Comparison of ENCODE assay signal across 24 cellular contexts in the genomic region with DNA sequence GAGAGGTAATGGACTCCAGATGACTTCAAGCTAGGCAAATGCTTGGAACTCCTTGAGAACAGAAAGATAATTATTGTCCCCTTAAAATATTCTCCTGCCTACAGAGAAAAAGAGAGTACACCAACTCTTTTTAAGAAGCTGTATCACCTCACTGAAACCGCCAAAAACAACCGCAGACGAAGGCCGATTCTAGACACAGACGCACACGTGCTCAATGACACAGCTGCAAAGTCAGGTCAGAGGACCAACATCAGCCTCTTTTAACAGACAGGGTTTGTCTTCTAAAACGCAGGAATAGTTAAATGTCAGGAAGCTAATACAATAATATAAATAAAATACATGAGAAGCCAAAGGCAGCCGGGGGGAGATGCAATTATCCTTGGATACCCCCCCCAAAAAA. TPM values are rescaled to one million over a fixed set of nuclear protein-coding genes. Genes with fewer than 3 reads are reported as not detected.
DNase-seq lines count a peak whose midpoint lies in the region; ATAC-seq, FAIRE-seq and TF ChIP-seq lines count a peak whose summit lies in the region.
"Had no signal": no experiment of that assay in that cellular context is flagged by ENCODE, and none has a peak within 500 bp of the region (broad histone marks: within the 10 kb centered on the region; RNA-seq: fewer than 3 reads in every experiment).

No MANE protein-coding gene starts in this region.

- RAD21 ChIA-PET in GM12878 (lab: Charles Lee; ENCODE audit: unreplicated experiment): interaction anchor here (1.2 to 2.7 kb wide), 4 partner anchors 8 to 26 kb away, joined by 3 to 12 read pairs (median 6); no protein-coding TSS in a partner anchor

- H3K79me2 ChIP-seq in GM12878 (ENCODE audit: control insufficient read depth, insufficient read depth, low read length): peaks cover 78% of the 10 kb centered on the region

- no peak for TF ChIP-seq RAD21 in GM12878 (IDR thresholded peaks at IDR 0.05; ENCODE audit: insufficient read depth, low read depth, low read length)

- H3K4me3 Mint-ChIP-seq in stimulated activated naive B cell treated with anti-CD40 and anti-IgM and Interleukin-4, amounts not matched to agents 10 μg/mL and 1 μg/mL and 100 μg/mL, for 72 hours: no peak overlapping the region
- H3K4me3 Mint-ChIP-seq: CD8-positive, alpha-beta T cell had no signal

- H2AFZ ChIP-seq in GM12878 (ENCODE audit: control insufficient read depth, low read depth, low read length): no peak overlapping the region
- H2AFZ ChIP-seq: GM23248 had no signal

- no peak overlapping the region for H3K4me3 ChIP-seq in left ventricle myocardium inferior
- H3K4me3 ChIP-seq in heart left ventricle: no peak overlapping the region
- no peak overlapping the region for H3K4me3 ChIP-seq in GM12878
- no peak overlapping the region for H3K4me3 ChIP-seq in psoas muscle
- H3K4me3 ChIP-seq: BLaER1 treated with 17β-estradiol and CSF1 and Interleukin-3, amounts not matched to agents 10 nM and 100 nM; GM23248; HAP-1 had no signal

- SMC1A ChIA-PET in GM12878 (lab: Charles Lee; ENCODE audit: uncharacterized antibody, unreplicated experiment): interaction anchor here (0.7 to 2.8 kb wide), 10 partner anchors 8 to 29 kb away, joined by 3 to 16 read pairs (median 6); no protein-coding TSS in a partner anchor

- 93 to 97% (median 96%) methylated on average over 8 of the region's 8 CpGs for WGBS in heart left ventricle, 4 donors
- WGBS in GM12878 (ENCODE audit: insufficient coverage, insufficient replicate concordance, low lambda C conversion rate, missing lambda C conversion rate): 98% methylated on average over 8 of the region's 8 CpGs
- WGBS in psoas muscle, 3 donors: 91 to 95% (median 91%) methylated on average over 8 of the region's 8 CpGs

- H3K36me3 ChIP-seq in left ventricle myocardium inferior: peaks cover 73% of the 10 kb centered on the region
- peaks cover 0 to 74% (median 62%) of the 10 kb centered on the region in 9 donors for H3K36me3 ChIP-seq in heart left ventricle
- H3K36me3 ChIP-seq in GM12878 (ENCODE audit: control insufficient read depth in 2 of 2, insufficient read depth in 2 of 2, low read length in 1 of 2): peaks cover 30 to 68% of the 10 kb centered on the region in 2 experiments
- peaks cover 0 to 56% of the 10 kb centered on the region in 2 donors for H3K36me3 ChIP-seq in psoas muscle (ENCODE audit: insufficient read depth in 1 of 2, low read depth in 1 of 2)

- TF ChIP-seq POLR2A in heart left ventricle (IDR thresholded peaks at IDR 0.05) (no peak), GM12878 (IDR thresholded peaks at IDR 0.05; ENCODE audit: low read depth, low read length) (no peak)

- H3K27me3 ChIP-seq in left ventricle myocardium inferior (ENCODE audit: low read depth) (no peaks in the 10 kb centered on the region), heart left ventricle (no peaks in the 10 kb centered on the region), GM12878 (replicated peaks in 1 of 2; ENCODE audit: control insufficient read depth in 2 of 2, insufficient read depth in 2 of 2, low read length in 1 of 2) (no peaks in the 10 kb centered on the region), psoas muscle (ENCODE audit: insufficient read depth in 3 of 3, low read length in 2 of 3) (no peaks in the 10 kb centered on the region)

- peaks cover 3% of the 10 kb centered on the region; the same call in 1 of the 2 replicates for H4K20me1 ChIP-seq in GM12878 (ENCODE audit: control insufficient read depth, insufficient read depth)

- ATAC-seq in heart left ventricle (no peak), GM12878 (no peak), psoas muscle (no peak)
- no peak for ATAC-seq in stimulated activated naive B cell treated with anti-CD40 and anti-IgM and Interleukin-4, amounts not matched to agents 10 μg/mL and 1 μg/mL and 100 μg/mL, for 72 hours (replicated peaks)
- ATAC-seq: CD8-positive, alpha-beta T cell had no signal

- peak overlapping the region; percentile 34 for H3K27ac ChIP-seq in left ventricle myocardium inferior (replicated peaks)
- no peak overlapping the region for H3K27ac ChIP-seq in heart left ventricle
- H3K27ac ChIP-seq in GM12878 (ENCODE audit: control insufficient read depth, insufficient read depth): 0 out of 2 replicates have a peak overlapping the region, but pooled peaks have one; percentile 6
- H3K27ac ChIP-seq in psoas muscle: peak overlapping the region; percentile 95
- H3K27ac ChIP-seq: 22Rv1; BLaER1 treated with 17β-estradiol and CSF1 and Interleukin-3, amounts not matched to agents 10 nM and 100 nM; GM23248 had no signal

- TF ChIP-seq EP300 in GM12878 (IDR thresholded peaks at IDR 0.05; ENCODE audit: borderline replicate concordance in 1 of 2, control insufficient read depth in 1 of 2, low read depth in 2 of 2, low read length in 2 of 2): no peak

- no peak overlapping the region for H3K9ac ChIP-seq in GM12878 (ENCODE audit: control insufficient read depth, insufficient read depth, low read length)
- H3K9ac ChIP-seq: BLaER1 treated with 17β-estradiol and CSF1 and Interleukin-3, amounts not matched to agents 10 nM and 100 nM; GM23248 had no signal

- no peak overlapping the region for H3K4me2 ChIP-seq in GM12878 (ENCODE audit: control insufficient read depth, insufficient read depth)
- H3K4me2 ChIP-seq: BLaER1 treated with 17β-estradiol and CSF1 and Interleukin-3, amounts not matched to agents 10 nM and 100 nM had no signal

- peaks cover 44 to 67% of the 10 kb centered on the region in 2 donors for H3K36me3 Mint-ChIP-seq in stimulated activated naive B cell treated with anti-CD40 and anti-IgM and Interleukin-4, amounts not matched to agents 10 μg/mL and 1 μg/mL and 100 μg/mL, for 72 hours

- TF ChIP-seq CTCF in left ventricle myocardium inferior (IDR thresholded peaks at IDR 0.05; ENCODE audit: borderline replicate concordance) (no peak), heart left ventricle (IDR thresholded peaks at IDR 0.05) (no peak), GM12878 (IDR thresholded peaks at IDR 0.05 in 2 of 3, conservative IDR thresholded peaks at IDR 0.05 in 1 of 3; ENCODE audit: control insufficient read depth in 2 of 3, extremely low read depth in 1 of 3, insufficient read depth in 1 of 3, low read depth in 3 of 3, low read length in 3 of 3) (no peak), psoas muscle (IDR thresholded peaks at IDR 0.05) (no peak)

- no peaks in the 10 kb centered on the region for H3K9me3 Mint-ChIP-seq in stimulated activated naive B cell treated with anti-CD40 and anti-IgM and Interleukin-4, amounts not matched to agents 10 μg/mL and 1 μg/mL and 100 μg/mL, for 72 hours
- H3K9me3 Mint-ChIP-seq: CD8-positive, alpha-beta T cell had no signal

- POLR2A ChIA-PET in GM12878 (lab: Charles Lee): interaction anchor here (0.8 to 12.9 kb wide), 8 partner anchors 9 to 25 kb away, joined by 3 to 253 read pairs (median 5); a partner anchor contains a TSS

- in situ Hi-C loops in GM12878 (cut with MboI): no loop called here

- no peak for FAIRE-seq in GM12878 (lab: Jason Lieb, UNC)
- FAIRE-seq: GM12891, HTR-8/SVneo had no signal

- intact Hi-C loops in left ventricle myocardium inferior (cut with micrococcal nuclease) (no loop called here), heart left ventricle (cut with DNase I) (no loop called here), GM12878 (cut with micrococcal nuclease; ENCODE audit: unreplicated experiment) (no loop called here), psoas muscle (cut with DNase I) (no loop called here)

- H3K4me1 ChIP-seq in left ventricle myocardium inferior (peaks cover 42% of the 10 kb centered on the region), heart left ventricle (peaks cover 0 to 30% (median 16%) of the 10 kb centered on the region in 12 donors), GM12878 (ENCODE audit: control insufficient read depth, insufficient read depth, low read length) (peaks cover 28% of the 10 kb centered on the region), psoas muscle (peaks cover 45% of the 10 kb centered on the region)
- H3K4me1 ChIP-seq: HAP-1 had no signal

- DNase-seq in left ventricle myocardium inferior (no peak), heart left ventricle (no peak), GM12878 (ENCODE audit: low read depth, low spot score) (no peak), psoas muscle (no peak), NOMO-1 treated with DMSO at 0.1 percent for 48 hours (lab: John Stamatoyannopoulos, UW; ENCODE audit: unreplicated experiment) (no peak), SW 1271 (lab: John Stamatoyannopoulos, UW) (no peak)
- no peak for DNase-seq in stimulated activated naive B cell treated with anti-CD40 and anti-IgM and Interleukin-4, amounts not matched to agents 10 μg/mL and 1 μg/mL and 100 μg/mL, for 72 hours
- no peak for DNase-seq in activated naive CD4-positive, alpha-beta T cell treated with Interleukin-2 at 50 U/mL for 16 hours
- DNase-seq: CD8-positive, alpha-beta T cell; COR-L47; DMS 273 treated with DMSO at 0.1 percent for 48 hours; DMS53; DND-41; EL; GM23248; IMR-90 had no signal

- H3K27ac Mint-ChIP-seq in stimulated activated naive B cell treated with anti-CD40 and anti-IgM and Interleukin-4, amounts not matched to agents 10 μg/mL and 1 μg/mL and 100 μg/mL, for 72 hours: peak overlapping the region; percentile 49
- H3K27ac Mint-ChIP-seq: CD8-positive, alpha-beta T cell had no signal

- H3K4me1 Mint-ChIP-seq in stimulated activated naive B cell treated with anti-CD40 and anti-IgM and Interleukin-4, amounts not matched to agents 10 μg/mL and 1 μg/mL and 100 μg/mL, for 72 hours: peaks cover 32 to 63% of the 10 kb centered on the region in 2 donors

- CTCF ChIA-PET in GM12878 (lab: Yijun Ruan, JAX): interaction anchor here (1.8 kb wide), 2 partner anchors 15 to 22 kb away, joined by 7 to 9 read pairs; no protein-coding TSS in a partner anchor

- H3K9me3 ChIP-seq in left ventricle myocardium inferior (replicated peaks) (peaks cover 5% of the 10 kb centered on the region), heart left ventricle (peaks cover 0 to 8% (median 0%) of the 10 kb centered on the region in 12 donors), GM12878 (replicated peaks; ENCODE audit: control insufficient read depth, insufficient read depth, low read length) (no peaks in the 10 kb centered on the region; the same call in 2 of the 3 replicates), psoas muscle (no peaks in the 10 kb centered on the region)
- H3K9me3 ChIP-seq: HAP-1 had no signal

- no peaks in the 10 kb centered on the region for H3K27me3 Mint-ChIP-seq in stimulated activated naive B cell treated with anti-CD40 and anti-IgM and Interleukin-4, amounts not matched to agents 10 μg/mL and 1 μg/mL and 100 μg/mL, for 72 hours

- BruUV-seq in GM12878 (replicated peaks; lab: Mats Ljungman, UMichigan): no TSS peak

RNA-seq across cellular contexts. Expression of a gene that starts 19.0 kb away (rescaled TPM):
- total RNA-seq in left ventricle myocardium inferior (15.4 TPM), heart left ventricle (10 to 100 TPM; 10.5 to 31.5 (median 18.1) TPM), GM12878 (2014; rRNA removed) (46.0 and 49.5 TPM in 2 replicates), GM12878 (2014; rRNA removed; fragmentation: Illumina TruSeq; extraction: Trizol) (36.8 and 37.5 TPM in 2 replicates), GM12878 (2021) (40.3 and 44.5 TPM in 2 replicates), psoas muscle (10 to 100 TPM; 21.9 to 54.0 (median 31.9) TPM)
- polyA plus RNA-seq in heart left ventricle (10 to 100 TPM; 14.1 to 19.8 TPM), GM12878 (2011; rRNA removed) (256 and 257 TPM in 2 replicates), GM12878 (2014; fragmentation: Illumina TruSeq; extraction: Trizol) (36.4 and 44.8 TPM in 2 replicates), GM12878 (2014; fragmentation: Nextera tagmentation; extraction: Ambion mirVana) (10 to 100 TPM; 17.6 to 24.7 TPM), GM12878 (2014; rRNA removed) (36.8 and 41.6 TPM in 2 replicates), GM12878 (2016; fragmentation: Nextera tagmentation; extraction: Ambion mirVana) (10 to 100 TPM; 12.7 to 15.1 TPM), psoas muscle (10 to 100 TPM; 26.9 to 39.7 (median 30.2) TPM)
- 830 and 863 TPM in 2 replicates for total RNA-seq in GM12878 (2013; cell fraction: nucleolus; rRNA removed)
- 45.1 TPM for polyA plus RNA-seq in GM12878 (2011; ENCODE audit: low read depth)
- polyA plus RNA-seq in GM12878 (2011; cell fraction: cytosol; rRNA removed): 161 and 187 TPM in 2 replicates
- 216 and 284 TPM in 2 replicates for polyA plus RNA-seq in GM12878 (2011; cell fraction: nucleus; rRNA removed)
- polyA plus RNA-seq in GM12878 (2012): 58.1 and 84.6 TPM in 2 replicates
- 315 and 350 TPM in 2 replicates for polyA minus RNA-seq in GM12878 (2011; rRNA and poly(A)+ RNA removed)
- polyA minus RNA-seq in GM12878 (2011; cell fraction: cytosol; rRNA and poly(A)+ RNA removed): 107 and 115 TPM in 2 replicates
- polyA minus RNA-seq in GM12878 (2011; cell fraction: nucleus; rRNA and poly(A)+ RNA removed): 222 and 331 TPM in 2 replicates

RNA-seq across cellular contexts. Expression of a gene that starts 48.5 kb away (rescaled TPM):
- total RNA-seq in left ventricle myocardium inferior (11.8 TPM), heart left ventricle (1 to 10 TPM in 2 of 9 donors, under 1 TPM in 7; 0.23 to 2.3 (median 0.48) TPM), GM12878 (2014; rRNA removed) (2.4 and 2.5 TPM in 2 replicates), GM12878 (2014; rRNA removed; fragmentation: Illumina TruSeq; extraction: Trizol) (2.6 and 3.0 TPM in 2 replicates), GM12878 (2021) (4.1 and 4.2 TPM in 2 replicates), psoas muscle (1 to 10 TPM in 3 of 4 donors, under 1 TPM in 1; 0.32 to 3.1 (median 2.0) TPM)
- polyA plus RNA-seq in heart left ventricle (under 1 TPM; 0.11 to 0.24 TPM), GM12878 (2011; rRNA removed) (62.8 and 71.4 TPM in 2 replicates), GM12878 (2014; fragmentation: Illumina TruSeq; extraction: Trizol) (3.2 and 3.7 TPM in 2 replicates), GM12878 (2014; fragmentation: Nextera tagmentation; extraction: Ambion mirVana) (under 1 TPM; 0.42 to 0.53 TPM), GM12878 (2014; rRNA removed) (3.0 TPM in 2 replicates), GM12878 (2016; fragmentation: Nextera tagmentation; extraction: Ambion mirVana) (1 to 10 TPM; 1.7 to 3.8 TPM), psoas muscle (under 1 TPM; 0.51 to 0.95 (median 0.60) TPM)
- 21.7 and 24.4 TPM in 2 replicates for total RNA-seq in GM12878 (2013; cell fraction: nucleolus; rRNA removed)
- polyA plus RNA-seq in GM12878 (2011; ENCODE audit: low read depth): 2.3 TPM
- 59.7 and 62.9 TPM in 2 replicates for polyA plus RNA-seq in GM12878 (2011; cell fraction: cytosol; rRNA removed)
- 37.7 and 42.3 TPM in 2 replicates for polyA plus RNA-seq in GM12878 (2011; cell fraction: nucleus; rRNA removed)
- 5.0 and 5.5 TPM in 2 replicates for polyA plus RNA-seq in GM12878 (2012)
- 61.7 and 63.7 TPM in 2 replicates for polyA minus RNA-seq in GM12878 (2011; rRNA and poly(A)+ RNA removed)
- 23.4 and 23.9 TPM in 2 replicates for polyA minus RNA-seq in GM12878 (2011; cell fraction: cytosol; rRNA and poly(A)+ RNA removed)
- 12.7 and 17.6 TPM in 2 replicates for polyA minus RNA-seq in GM12878 (2011; cell fraction: nucleus; rRNA and poly(A)+ RNA removed)
- total RNA-seq: A673; CD8-positive, alpha-beta T cell; GM23248; H4; IMR-90 had no signal
- polyA plus RNA-seq: AG04450, GM23248, IMR-90 had no signal

Comparison
In these comparisons a context has a peak if more than half of its experiments do, and no peak if none do; other contexts are left out.
1. H3K27ac ChIP-seq: peak in left ventricle myocardium inferior (single experiment), GM12878 (single experiment) and psoas muscle (single experiment); none in heart left ventricle (0 of 12).